ENCODE assay signal across 16 cellular contexts in genomic region chr6:79634491-79634890, GRCh38. TPM values are rescaled to one million over a fixed set of nuclear protein-coding genes. Genes with fewer than 3 reads are reported as not detected.
DNase-seq lines count a peak whose midpoint lies in the region; ATAC-seq and TF ChIP-seq lines count a peak whose summit lies in the region.
"Had no signal": no experiment of that assay in that cellular context is flagged by ENCODE, and none has a peak within 500 bp of the region (broad histone marks: within the 10 kb centered on the region; RNA-seq: fewer than 3 reads in every experiment).

No MANE protein-coding gene starts in this region.

- H3K4me1 ChIP-seq in neural progenitor cell (peaks cover 24% of the 10 kb centered on the region), testis (no peaks in the 10 kb centered on the region), colonic mucosa (no peaks in the 10 kb centered on the region)

- H3K9me3 Mint-ChIP-seq in brain (no peaks in the 10 kb centered on the region), neural progenitor cell (no peaks in the 10 kb centered on the region)
- H3K9me3 Mint-ChIP-seq: H9, IgD-negative memory B cell had no signal

- H3K27me3 Mint-ChIP-seq in brain (peaks cover 22% of the 10 kb centered on the region), neural progenitor cell (ENCODE audit: insufficient read depth, low read depth) (no peaks in the 10 kb centered on the region)

- no peak for ATAC-seq in Right ventricle myocardium inferior

- H3K36me3 ChIP-seq in neural progenitor cell, result no peaks in the 10 kb centered on the region
- no peaks in the 10 kb centered on the region for H3K36me3 ChIP-seq in testis (ENCODE audit: low read depth, missing control alignments)
- H3K36me3 ChIP-seq in colonic mucosa, result no peaks in the 10 kb centered on the region
- H3K36me3 ChIP-seq: Peyer's patch had no signal

- peak overlapping the region; percentile 0 for H3K4me2 ChIP-seq in neural progenitor cell

- H3K9me3 ChIP-seq in neural progenitor cell (ENCODE audit: low read depth) (no peaks in the 10 kb centered on the region), testis (no peaks in the 10 kb centered on the region), colonic mucosa (no peaks in the 10 kb centered on the region)
- H3K9me3 ChIP-seq: Peyer's patch had no signal

- H3K27me3 ChIP-seq in neural progenitor cell (peaks cover 21% of the 10 kb centered on the region), testis (no peaks in the 10 kb centered on the region), colonic mucosa (no peaks in the 10 kb centered on the region)
- H3K27me3 ChIP-seq: Peyer's patch had no signal

- peak overlapping the region in 3 of 5 experiments; percentile 23 to 64 (median 30) for H3K27ac Mint-ChIP-seq in brain
- no peak overlapping the region for H3K27ac Mint-ChIP-seq in neural progenitor cell
- H3K27ac Mint-ChIP-seq: CD4-positive, alpha-beta memory T cell; H9; IgD-negative memory B cell had no signal

- no peak overlapping the region for H2AFZ ChIP-seq in neural progenitor cell (replicated peaks)

- peaks cover 61% of the 10 kb centered on the region for H3K4me1 Mint-ChIP-seq in brain
- peaks cover 23% of the 10 kb centered on the region for H3K4me1 Mint-ChIP-seq in neural progenitor cell

- no peak for TF ChIP-seq POLR2A in testis (IDR thresholded peaks at IDR 0.05)

- no peak overlapping the region for H3K27ac ChIP-seq in neural progenitor cell
- no peak overlapping the region for H3K27ac ChIP-seq in testis
- no peak overlapping the region for H3K27ac ChIP-seq in colonic mucosa
- H3K27ac ChIP-seq: 22Rv1, Peyer's patch had no signal

- no peaks in the 10 kb centered on the region for H3F3A ChIP-seq in neural progenitor cell (ENCODE audit: low read depth)

- peaks cover 14% of the 10 kb centered on the region for H3K79me2 ChIP-seq in neural progenitor cell (ENCODE audit: low read depth)

- DNase-seq in DMS 273 (lab: John Stamatoyannopoulos, UW; ENCODE audit: unreplicated experiment) (peak; percentile 38), DMS 273 treated with DMSO at 0.1 percent for 48 hours (lab: John Stamatoyannopoulos, UW) (no peak), NCI-H69 (lab: John Stamatoyannopoulos, UW) (peak; percentile 54), neural progenitor cell (ENCODE audit: low spot score) (no peak), testis (no peak), colonic mucosa (no peak), Right ventricle myocardium inferior (ENCODE audit: missing footprints) (no peak)
- DNase-seq: CD4-positive, alpha-beta memory T cell; H9; NCI-H510A; NCI-H82; Peyer's patch; SHP77 treated with DMSO at 0.1 percent for 48 hours had no signal

- intact Hi-C loops in testis (cut with DNase I; ENCODE audit: low total_unique reads), result no loop called here
- intact Hi-C loops in colonic mucosa (cut with DNase I), result loop anchor here (5.0 kb wide), 1 partner anchor 38 kb away; no protein-coding TSS in a partner anchor
- intact Hi-C loops in Right ventricle myocardium inferior (cut with DNase I), result loop anchor here (5.0 kb wide), 1 partner anchor 38 kb away; no protein-coding TSS in a partner anchor

- H3K9ac ChIP-seq in neural progenitor cell (no peak overlapping the region), colonic mucosa (ENCODE audit: low read depth in 2 of 2, low read length in 2 of 2) (peak overlapping the region in 1 of 2 donors; percentile 15)

- peaks cover 5% of the 10 kb centered on the region for H4K20me1 ChIP-seq in neural progenitor cell (ENCODE audit: low read depth)

- no peak overlapping the region for H3K4me3 ChIP-seq in neural progenitor cell
- no peak overlapping the region for H3K4me3 ChIP-seq in testis
- H3K4me3 ChIP-seq in colonic mucosa, result no peak overlapping the region
- H3K4me3 ChIP-seq: Peyer's patch had no signal

- H3K36me3 Mint-ChIP-seq in brain (no peaks in the 10 kb centered on the region), neural progenitor cell (no peaks in the 10 kb centered on the region)
- H3K36me3 Mint-ChIP-seq: CD4-positive, alpha-beta memory T cell; IgD-negative memory B cell had no signal

- TF ChIP-seq CTCF in brain (conservative IDR thresholded peaks at IDR 0.05) (no peak), neural progenitor cell (IDR thresholded peaks at IDR 0.05) (no peak), testis (IDR thresholded peaks at IDR 0.05) (no peak), colonic mucosa (IDR thresholded peaks at IDR 0.05) (no peak)

- WGBS in testis, 2 donors, result 79 to 87% methylated on average over 2 of the region's 2 CpGs

- H3K4me3 Mint-ChIP-seq in brain, result peak overlapping the region; percentile 5 to 77 (median 62)
- no peak overlapping the region for H3K4me3 Mint-ChIP-seq in neural progenitor cell
- H3K4me3 Mint-ChIP-seq: CD4-positive, alpha-beta memory T cell; H9; IgD-negative memory B cell had no signal

RNA-seq across cellular contexts. Expression of gene SH3BGRL2, which starts 3.4 kb away (rescaled TPM):
- polyA plus RNA-seq in brain (ENCODE audit: insufficient read depth, low read depth, low replicate concordance) (34.4 TPM), testis (ENCODE audit: insufficient read depth, low read depth, low replicate concordance) (5.5 TPM)
- total RNA-seq in neural progenitor cell (ENCODE audit: low replicate concordance) (30.7 and 47.0 TPM in 2 replicates), testis (1 to 10 TPM; 6.3 to 9.8 TPM), colonic mucosa (100 to 1,000 TPM in 1 of 2 donors, 10 to 100 TPM in 1; 95.4 to 145 TPM), Right ventricle myocardium inferior (7.9 TPM)

Comparison
In these comparisons a context has a peak if more than half of its experiments do, and no peak if none do; other contexts are left out.
1. DNase-seq: peak in DMS 273 (single experiment) and NCI-H69 (single experiment); none in DMS 273 treated with DMSO at 0.1 percent for 48 hours (single experiment), neural progenitor cell (single experiment), testis (single experiment), colonic mucosa (single experiment) and Right ventricle myocardium inferior (single experiment).